Comparison of ENCODE assay signal across 11 cellular contexts in the genomic region with DNA sequence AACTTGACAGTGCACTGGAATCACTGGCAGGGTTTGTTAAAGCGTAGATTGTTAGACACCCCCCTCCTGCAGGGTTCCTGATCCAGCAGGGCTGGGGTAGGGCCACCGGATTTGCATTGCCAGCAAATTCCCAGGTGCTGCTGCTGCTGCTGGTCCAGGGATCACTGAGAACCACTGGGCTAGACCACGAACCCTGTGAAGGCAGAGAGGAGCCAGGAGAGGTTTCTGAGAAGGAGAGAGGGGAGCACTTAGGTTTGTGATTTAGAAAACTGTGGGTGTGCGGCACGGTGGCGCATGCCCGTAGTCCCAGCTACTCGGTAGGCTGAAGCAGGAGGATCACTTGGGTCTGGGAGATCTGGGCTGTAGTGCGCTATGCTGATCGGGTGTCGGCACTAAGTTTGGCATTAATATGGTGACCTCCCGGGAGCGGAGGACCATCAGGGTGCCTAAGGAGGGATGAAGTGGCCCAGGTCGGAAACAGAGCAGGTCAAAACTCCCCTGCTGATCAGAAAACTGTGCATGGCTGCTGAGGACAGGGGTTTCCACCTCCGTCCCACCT. TPM values are rescaled to one million over a fixed set of nuclear protein-coding genes. Genes with fewer than 3 reads are reported as not detected.
DNase-seq lines count a peak whose midpoint lies in the region; ATAC-seq and TF ChIP-seq lines count a peak whose summit lies in the region.
"Had no signal": no experiment of that assay in that cellular context is flagged by ENCODE, and none has a peak within 500 bp of the region (broad histone marks: within the 10 kb centered on the region; RNA-seq: fewer than 3 reads in every experiment).

No MANE protein-coding gene starts in this region.

- H3K4me1 ChIP-seq in PC-3 (ENCODE audit: insufficient read depth, low read length), result peaks cover 23% of the 10 kb centered on the region
- H3K4me1 ChIP-seq: HAP-1 had no signal

- peak overlapping the region; percentile 99 to 100 for H3K27ac Mint-ChIP-seq in effector memory CD8-positive, alpha-beta T cell

- H3K36me3 ChIP-seq in PC-3 (ENCODE audit: low read depth, low read length) (no peaks in the 10 kb centered on the region), MG63 (no peaks in the 10 kb centered on the region)
- H3K36me3 ChIP-seq: HAP-1 had no signal

- H3K9me3 ChIP-seq in PC-3 (ENCODE audit: low read length) (no peaks in the 10 kb centered on the region), MG63 (no peaks in the 10 kb centered on the region; the same call in 1 of the 2 replicates)
- H3K9me3 ChIP-seq: HAP-1 had no signal

- H2AFZ ChIP-seq in PC-3 (ENCODE audit: low read length), result no peak overlapping the region

- no peak for ATAC-seq in PC-3
- no peak for ATAC-seq in effector memory CD8-positive, alpha-beta T cell (replicated peaks)

- TF ChIP-seq CTCF in PC-3 (conservative IDR thresholded peaks at IDR 0.05; ENCODE audit: low read depth, low read length) (no peak), GM13976 (IDR thresholded peaks at IDR 0.05; ENCODE audit: borderline replicate concordance, control extremely low read depth, extremely low read depth, insufficient read depth, missing control alignments) (no peak)

- CTCF ChIA-PET in PC-3 (lab: Charles Lee), result no interaction called here

- no peaks in the 10 kb centered on the region for H3K79me2 ChIP-seq in PC-3 (ENCODE audit: low read length)

- in situ Hi-C loops in GM13976 (cut with MboI; ENCODE audit: low sequenced_read_pairs, unreplicated experiment), result no loop called here

- no peaks in the 10 kb centered on the region for H4K20me1 ChIP-seq in PC-3 (ENCODE audit: low read length)

- POLR2A ChIA-PET in PC-3 (lab: Charles Lee; ENCODE audit: unreplicated experiment), result interaction anchor here (0.6 kb wide), 1 partner anchor 502 kb away, joined by 4 read pairs; no protein-coding TSS in a partner anchor

- H3K9me3 Mint-ChIP-seq in effector memory CD8-positive, alpha-beta T cell, result no peaks in the 10 kb centered on the region

- DNase-seq in stimulated activated naive CD4-positive, alpha-beta T cell treated with Interleukin-2 at 50 U/mL for 16 hours (lab: John Stamatoyannopoulos, UW), result peak; percentile 40
- no peak for DNase-seq in stimulated activated naive CD4-positive, alpha-beta T cell (lab: John Stamatoyannopoulos, UW)
- no peak for DNase-seq in PC-3
- DNase-seq in effector memory CD8-positive, alpha-beta T cell, result no peak
- DNase-seq in MG63, result no peak
- DNase-seq in GM13976 (ENCODE audit: low spot score), result no peak
- DNase-seq in activated gamma-delta T cell treated with Interleukin-2 at 50 U/mL for 16 hours, result no peak
- DNase-seq in NCI-H1417 treated with DMSO at 0.1 percent for 48 hours (lab: John Stamatoyannopoulos, UW), result no peak
- DNase-seq: C1 segment of cervical spinal cord, SW 1271 had no signal

- H3K36me3 Mint-ChIP-seq in effector memory CD8-positive, alpha-beta T cell (ENCODE audit: insufficient read depth), result peaks cover 61% of the 10 kb centered on the region

- H3K27ac ChIP-seq in PC-3 (ENCODE audit: low read length), result no peak overlapping the region

- intact Hi-C loops in PC-3 (cut with micrococcal nuclease), result no loop called here

- H3K4me2 ChIP-seq in PC-3 (ENCODE audit: low read length), result peak overlapping the region; percentile 15

- H3K9me2 ChIP-seq in PC-3 (replicated peaks; ENCODE audit: low read length), result no peaks in the 10 kb centered on the region

- BruUV-seq in PC-3 (replicated peaks; lab: Mats Ljungman, UMichigan), result no TSS peak

- H3K9ac ChIP-seq in PC-3 (ENCODE audit: low read length), result no peak overlapping the region

- H3K4me1 Mint-ChIP-seq in effector memory CD8-positive, alpha-beta T cell (ENCODE audit: low read depth in 2 of 2), result peaks cover 59 to 85% of the 10 kb centered on the region in 2 donors

- H3K27me3 Mint-ChIP-seq in effector memory CD8-positive, alpha-beta T cell, result no peaks in the 10 kb centered on the region

- H3K27me3 ChIP-seq in PC-3 (ENCODE audit: low read length) (peaks cover 7% of the 10 kb centered on the region; the same call in 1 of the 2 replicates), MG63 (peaks cover 9% of the 10 kb centered on the region)

- H3K4me3 ChIP-seq in PC-3 (ENCODE audit: low read length) (no peak overlapping the region), MG63 (no peak overlapping the region)
- H3K4me3 ChIP-seq: HAP-1 had no signal

- peak overlapping the region; percentile 88 to 93 for H3K4me3 Mint-ChIP-seq in effector memory CD8-positive, alpha-beta T cell

- H3F3A ChIP-seq in PC-3 (ENCODE audit: low read length, unreplicated experiment), result no peaks in the 10 kb centered on the region

RNA-seq across cellular contexts. Expression of a gene that starts 53.6 kb away (rescaled TPM):
- total RNA-seq in PC-3 (2014; rRNA removed), result 69.6 and 81.4 TPM in 2 replicates
- total RNA-seq in MG63 (2014; rRNA removed; shearing (Covaris generic); ENCODE audit: low replicate concordance), result 71.5 and 73.9 TPM in 2 replicates
